ENCODE assay signal across 22 cellular contexts in the genomic region with DNA sequence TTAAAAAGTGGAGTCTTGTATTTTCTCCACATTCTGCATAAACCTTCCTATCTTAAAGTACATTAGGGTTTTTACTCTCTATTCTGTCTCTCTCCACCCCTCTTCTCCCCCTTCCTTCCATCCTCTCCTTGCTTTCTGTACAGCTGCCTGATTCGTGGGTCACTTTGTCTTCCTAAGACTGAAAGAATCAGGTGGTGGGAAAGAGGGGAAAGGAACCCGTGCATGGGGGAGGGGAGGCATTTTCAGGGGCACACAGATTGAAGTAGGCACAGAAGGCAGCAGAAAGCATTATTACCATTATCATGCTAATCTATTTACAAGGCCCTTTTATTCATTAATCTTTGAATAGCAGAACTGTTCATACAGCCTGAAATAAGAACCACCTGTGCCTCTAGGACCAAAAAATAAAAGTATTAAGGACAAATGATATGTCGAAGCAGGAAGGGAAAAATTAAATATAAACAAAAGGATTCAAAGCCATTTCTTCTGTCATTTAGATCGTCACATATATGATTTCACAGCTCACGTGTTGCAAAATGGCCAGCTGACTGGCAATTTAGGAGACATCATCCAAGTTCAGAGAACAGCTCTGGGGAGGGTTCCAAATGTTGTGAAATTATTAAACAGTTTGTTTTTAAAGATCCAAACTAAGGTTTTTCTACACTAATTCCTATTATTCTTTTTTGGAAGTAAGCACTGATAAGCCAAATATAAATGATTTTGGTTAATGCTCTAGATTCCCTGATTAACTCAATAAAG.
DNase-seq lines count a peak whose midpoint lies in the region; ATAC-seq and TF ChIP-seq lines count a peak whose summit lies in the region.
"Had no signal": no experiment of that assay in that cellular context is flagged by ENCODE, and none has a peak within 500 bp of the region (broad histone marks: within the 10 kb centered on the region; RNA-seq: fewer than 3 reads in every experiment).

No MANE protein-coding gene starts in this region.

- H3K36me3 Mint-ChIP-seq in neural progenitor cell, result peaks cover 23% of the 10 kb centered on the region
- no peaks in the 10 kb centered on the region for H3K36me3 Mint-ChIP-seq in stimulated activated naive B cell treated with anti-CD40 and anti-IgM and Interleukin-4, amounts not matched to agents 10 μg/mL and 1 μg/mL and 100 μg/mL, for 72 hours
- H3K36me3 Mint-ChIP-seq: activated naive CD4-positive, alpha-beta T cell treated with anti-CD3 and anti-CD28 coated beads, Interleukin-2, amount 10 ng/mL, durations not matched to agents 7 days and 5 days; stimulated activated memory B cell treated with anti-CD40 and anti-IgM and Interleukin-4, amounts not matched to agents 10 μg/mL and 1 μg/mL and 100 μg/mL, for 72 hours had no signal

- H3K4me1 Mint-ChIP-seq in neural progenitor cell, result peaks cover 48% of the 10 kb centered on the region
- H3K4me1 Mint-ChIP-seq in stimulated activated naive B cell treated with anti-CD40 and anti-IgM and Interleukin-4, amounts not matched to agents 10 μg/mL and 1 μg/mL and 100 μg/mL, for 72 hours, result peaks cover 2 to 10% of the 10 kb centered on the region in 2 donors
- H3K4me1 Mint-ChIP-seq: activated naive CD4-positive, alpha-beta T cell treated with anti-CD3 and anti-CD28 coated beads, Interleukin-2, amount 10 ng/mL, durations not matched to agents 7 days and 5 days; stimulated activated memory B cell treated with anti-CD40 and anti-IgM and Interleukin-4, amounts not matched to agents 10 μg/mL and 1 μg/mL and 100 μg/mL, for 72 hours had no signal

- intact Hi-C loops in left ventricle myocardium inferior (cut with micrococcal nuclease), result no loop called here
- intact Hi-C loops in right cardiac atrium (cut with DNase I), result loop anchor here in 2 of 4 donors (10.0 kb wide), 2 partner anchors 61 to 71 kb away; no protein-coding TSS in a partner anchor
- intact Hi-C loops in esophagus muscularis mucosa (cut with DNase I), result no loop called here

- H3K27ac Mint-ChIP-seq in neural progenitor cell, result peak overlapping the region; percentile 29
- no peak overlapping the region for H3K27ac Mint-ChIP-seq in stimulated activated naive B cell treated with anti-CD40 and anti-IgM and Interleukin-4, amounts not matched to agents 10 μg/mL and 1 μg/mL and 100 μg/mL, for 72 hours
- H3K27ac Mint-ChIP-seq: activated naive CD4-positive, alpha-beta T cell treated with anti-CD3 and anti-CD28 coated beads, Interleukin-2, amount 10 ng/mL, durations not matched to agents 7 days and 5 days; activated T-cell treated with anti-CD3 and anti-CD28 coated beads, Interleukin-2, amount 50 U/mL, for 72 hours; stimulated activated memory B cell treated with anti-CD40 and anti-IgM and Interleukin-4, amounts not matched to agents 10 μg/mL and 1 μg/mL and 100 μg/mL, for 72 hours; T-helper 1 cell treated with Interleukin-12 subunit alpha and Interleukin-12 subunit beta and Interleukin-4 antibody, amounts not matched to agents 30 μg/mL and 1 μg/mL, for 36 hours had no signal

- H3K9me3 Mint-ChIP-seq in neural progenitor cell, result no peaks in the 10 kb centered on the region
- H3K9me3 Mint-ChIP-seq in stimulated activated naive B cell treated with anti-CD40 and anti-IgM and Interleukin-4, amounts not matched to agents 10 μg/mL and 1 μg/mL and 100 μg/mL, for 72 hours, result peaks cover 4 to 5% of the 10 kb centered on the region in 2 donors
- H3K9me3 Mint-ChIP-seq: activated naive CD4-positive, alpha-beta T cell treated with anti-CD3 and anti-CD28 coated beads, Interleukin-2, amount 10 ng/mL, durations not matched to agents 7 days and 5 days; T-helper 1 cell treated with Interleukin-12 subunit alpha and Interleukin-12 subunit beta and Interleukin-4 antibody, amounts not matched to agents 30 μg/mL and 1 μg/mL, for 36 hours had no signal

- no peak overlapping the region for H3K9ac ChIP-seq in neural progenitor cell
- H3K9ac ChIP-seq: BLaER1 had no signal

- H3K27me3 Mint-ChIP-seq in neural progenitor cell (ENCODE audit: insufficient read depth, low read depth), result peaks cover 3% of the 10 kb centered on the region
- peaks cover 3 to 23% of the 10 kb centered on the region in 2 donors for H3K27me3 Mint-ChIP-seq in stimulated activated naive B cell treated with anti-CD40 and anti-IgM and Interleukin-4, amounts not matched to agents 10 μg/mL and 1 μg/mL and 100 μg/mL, for 72 hours
- H3K27me3 Mint-ChIP-seq: activated naive CD4-positive, alpha-beta T cell treated with anti-CD3 and anti-CD28 coated beads, Interleukin-2, amount 10 ng/mL, durations not matched to agents 7 days and 5 days had no signal

- H3K4me1 ChIP-seq in left ventricle myocardium inferior (peaks cover 74% of the 10 kb centered on the region), right cardiac atrium (ENCODE audit: control insufficient read depth, insufficient read depth, low read length) (peaks cover 20% of the 10 kb centered on the region), esophagus muscularis mucosa (peaks cover 33 to 97% (median 91%) of the 10 kb centered on the region in 4 donors), neural progenitor cell (peaks cover 26% of the 10 kb centered on the region)

- H3K9me3 ChIP-seq in left ventricle myocardium inferior (replicated peaks) (no peaks in the 10 kb centered on the region), right cardiac atrium (ENCODE audit: control insufficient read depth, low read length) (no peaks in the 10 kb centered on the region), esophagus muscularis mucosa (no peaks in the 10 kb centered on the region), neural progenitor cell (ENCODE audit: low read depth) (no peaks in the 10 kb centered on the region)
- H3K9me3 ChIP-seq: BLaER1, neutrophil, SJCRH30, thyroid gland had no signal

- H3K27ac ChIP-seq in left ventricle myocardium inferior (replicated peaks) (peak overlapping the region; percentile 88), right cardiac atrium (ENCODE audit: low read length) (no peak overlapping the region), esophagus muscularis mucosa (replicated peaks in 1 of 4) (peak overlapping the region; percentile 67 to 77 (median 71)), neural progenitor cell (no peak overlapping the region)
- H3K27ac ChIP-seq: BLaER1, neutrophil, SJCRH30, thyroid gland had no signal

- H3K36me3 ChIP-seq in left ventricle myocardium inferior, result no peaks in the 10 kb centered on the region
- no peaks in the 10 kb centered on the region for H3K36me3 ChIP-seq in esophagus muscularis mucosa
- no peaks in the 10 kb centered on the region for H3K36me3 ChIP-seq in neural progenitor cell
- H3K36me3 ChIP-seq: neutrophil, SJCRH30, thyroid gland had no signal

- H4K20me1 ChIP-seq in neural progenitor cell (ENCODE audit: low read depth), result peaks cover 71% of the 10 kb centered on the region

- peaks cover 96% of the 10 kb centered on the region for H3K79me2 ChIP-seq in neural progenitor cell (ENCODE audit: low read depth)

- H3F3A ChIP-seq in neural progenitor cell (ENCODE audit: low read depth), result no peaks in the 10 kb centered on the region

- no peaks in the 10 kb centered on the region for H3K27me3 ChIP-seq in left ventricle myocardium inferior (ENCODE audit: low read depth)
- no peaks in the 10 kb centered on the region for H3K27me3 ChIP-seq in right cardiac atrium (ENCODE audit: control insufficient read depth, insufficient read depth)
- H3K27me3 ChIP-seq in esophagus muscularis mucosa, result no peaks in the 10 kb centered on the region
- H3K27me3 ChIP-seq in neural progenitor cell, result no peaks in the 10 kb centered on the region
- H3K27me3 ChIP-seq: BLaER1, SJCRH30, thyroid gland had no signal

- no peak overlapping the region for H3K4me3 Mint-ChIP-seq in neural progenitor cell
- H3K4me3 Mint-ChIP-seq in stimulated activated naive B cell treated with anti-CD40 and anti-IgM and Interleukin-4, amounts not matched to agents 10 μg/mL and 1 μg/mL and 100 μg/mL, for 72 hours, result no peak overlapping the region
- H3K4me3 Mint-ChIP-seq: activated naive CD4-positive, alpha-beta T cell treated with anti-CD3 and anti-CD28 coated beads, Interleukin-2, amount 10 ng/mL, durations not matched to agents 7 days and 5 days; activated T-cell treated with anti-CD3 and anti-CD28 coated beads, Interleukin-2, amount 50 U/mL, for 72 hours; stimulated activated memory B cell treated with anti-CD40 and anti-IgM and Interleukin-4, amounts not matched to agents 10 μg/mL and 1 μg/mL and 100 μg/mL, for 72 hours; T-helper 1 cell treated with Interleukin-12 subunit alpha and Interleukin-12 subunit beta and Interleukin-4 antibody, amounts not matched to agents 30 μg/mL and 1 μg/mL, for 36 hours had no signal

- H2AFZ ChIP-seq in neural progenitor cell (replicated peaks), result no peak overlapping the region

- 61% methylated on average over 5 of the region's 5 CpGs for WGBS in right cardiac atrium
- WGBS in esophagus muscularis mucosa, result 36% methylated on average over 5 of the region's 5 CpGs

- H3K4me3 ChIP-seq in left ventricle myocardium inferior, result no peak overlapping the region
- no peak overlapping the region for H3K4me3 ChIP-seq in right cardiac atrium (ENCODE audit: low read length)
- H3K4me3 ChIP-seq in esophagus muscularis mucosa, result no peak overlapping the region
- H3K4me3 ChIP-seq in neural progenitor cell, result no peak overlapping the region
- H3K4me3 ChIP-seq: BLaER1, SJCRH30, smooth muscle cell, thyroid gland had no signal

- no peak for DNase-seq in left ventricle myocardium inferior
- DNase-seq in right cardiac atrium, result no peak
- DNase-seq in esophagus muscularis mucosa (ENCODE audit: extremely low spot score), result no peak
- DNase-seq in neural progenitor cell (ENCODE audit: low spot score), result no peak
- DNase-seq in H4 (ENCODE audit: low spot score), result no peak
- no peak for DNase-seq in stimulated activated naive B cell treated with anti-CD40 and anti-IgM and Interleukin-4, amounts not matched to agents 10 μg/mL and 1 μg/mL and 100 μg/mL, for 72 hours
- DNase-seq in activated naive CD4-positive, alpha-beta T cell treated with Interleukin-2 at 50 U/mL for 16 hours, result no peak
- DNase-seq in NCI-H1436 treated with DMSO at 0.1 percent for 48 hours (lab: John Stamatoyannopoulos, UW), result no peak
- DNase-seq: activated CD4-positive, alpha-beta T cell treated with anti-CD3 and anti-CD28 coated beads for 4 hours; activated naive CD4-positive, alpha-beta T cell treated with anti-CD3 and anti-CD28 coated beads, Interleukin-2, amount 10 ng/mL, durations not matched to agents 7 days and 5 days; activated T-cell treated with anti-CD3 and anti-CD28 coated beads, Interleukin-2, amount 50 U/mL, for 72 hours; anterior cingulate cortex; effector CD4-positive, alpha-beta T cell; NCI-H2081; thyroid gland had no signal

- no peak for TF ChIP-seq POLR2A in esophagus muscularis mucosa (IDR thresholded peaks at IDR 0.05; ENCODE audit: low read depth)

- no peak for ATAC-seq in right cardiac atrium
- ATAC-seq in stimulated activated naive B cell treated with anti-CD40 and anti-IgM and Interleukin-4, amounts not matched to agents 10 μg/mL and 1 μg/mL and 100 μg/mL, for 72 hours (replicated peaks), result no peak
- ATAC-seq: activated T-cell treated with anti-CD3 and anti-CD28 coated beads, Interleukin-2, amount 50 U/mL, for 72 hours; Panc1; stimulated activated memory B cell treated with anti-CD40 and anti-IgM and Interleukin-4, amounts not matched to agents 10 μg/mL and 1 μg/mL and 100 μg/mL, for 72 hours had no signal

- H3K4me2 ChIP-seq in neural progenitor cell, result peak overlapping the region; percentile 7
- H3K4me2 ChIP-seq: BLaER1, smooth muscle cell had no signal

- no peak for TF ChIP-seq EP300 in esophagus muscularis mucosa (IDR thresholded peaks at IDR 0.05)

- TF ChIP-seq CTCF in left ventricle myocardium inferior (IDR thresholded peaks at IDR 0.05; ENCODE audit: borderline replicate concordance), result no peak
- no peak for TF ChIP-seq CTCF in esophagus muscularis mucosa (IDR thresholded peaks at IDR 0.05)
- no peak for TF ChIP-seq CTCF in neural progenitor cell (IDR thresholded peaks at IDR 0.05)

Comparison
In these comparisons a context has a peak if more than half of its experiments do, and no peak if none do; other contexts are left out.
1. H3K27ac ChIP-seq: peak in left ventricle myocardium inferior (single experiment) and esophagus muscularis mucosa (4 of 4); none in right cardiac atrium (single experiment) and neural progenitor cell (single experiment).